28 cellular contexts compared by ENCODE assay signal in the genomic region with DNA sequence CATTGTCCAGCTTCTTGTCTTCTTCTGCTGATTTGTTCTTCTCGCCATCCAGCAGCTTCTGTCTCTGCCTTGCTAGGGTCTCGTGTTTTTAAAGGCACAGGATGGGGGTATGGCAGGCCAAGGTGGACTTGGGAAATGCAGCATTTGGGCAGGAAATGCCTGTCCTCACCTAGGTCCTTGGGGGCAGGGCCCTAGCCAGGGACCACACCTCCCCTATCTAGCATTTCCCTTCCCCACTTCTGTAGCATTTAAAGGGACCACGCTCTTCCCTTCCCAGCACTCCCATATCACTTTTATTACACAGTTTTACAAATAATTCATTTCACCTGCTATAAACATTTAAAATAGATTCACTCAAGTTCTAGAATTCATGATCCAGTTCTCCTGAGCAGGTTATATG.
"Had no signal": no experiment of that assay in that cellular context is flagged by ENCODE, and none has a peak within 500 bp of the region (broad histone marks: within the 10 kb centered on the region; RNA-seq: fewer than 3 reads in every experiment).

No MANE protein-coding gene starts in this region.

- H3K4me1 ChIP-seq: ascending aorta, breast epithelium, colonic mucosa, gastrocnemius medialis had no signal

- DNase-seq: activated CD4-positive, alpha-beta memory T cell treated with anti-CD3 and anti-CD28 coated beads, Interleukin-2, amount 10 ng/mL, durations not matched to agents 7 days and 5 days; activated CD4-positive, alpha-beta T cell treated with anti-CD3 and anti-CD28 coated beads for 1 hour; activated CD4-positive, alpha-beta T cell treated with anti-CD3 and anti-CD28 coated beads for 4 hours; activated CD4-positive, alpha-beta T cell treated with anti-CD3 and anti-CD28 coated beads, Interleukin-2, amount 10 ng/mL, durations not matched to agents 7 days and 5 days; activated CD4-positive, alpha-beta T cell treated with anti-CD3 and anti-CD28 coated beads, Interleukin-2, amount 50 U/mL, for 4 hours; activated CD8-positive, alpha-beta memory T cell treated with anti-CD3 and anti-CD28 coated beads, Interleukin-2, amount 50 U/mL, for 48 hours; activated gamma-delta T cell; activated naive CD4-positive, alpha-beta T cell; activated naive CD4-positive, alpha-beta T cell treated with anti-CD3 and anti-CD28 coated beads, Interleukin-2, amount 10 ng/mL, durations not matched to agents 7 days and 5 days; activated naive CD8-positive, alpha-beta T cell treated with anti-CD3 and anti-CD28 coated beads, Interleukin-2, amount 10 ng/mL, durations not matched to agents 7 days and 5 days; activated T-cell treated with anti-CD3 and anti-CD28 coated beads for 4 hours; activated T-cell treated with anti-CD3 and anti-CD28 coated beads, Interleukin-2, amount 50 U/mL, for 24 hours; activated T-cell treated with anti-CD3 and anti-CD28 coated beads, Interleukin-2, amount 50 U/mL, for 72 hours; central memory CD4-positive, alpha-beta T cell; cerebellar nuclear complex; colonic mucosa; effector CD8-positive, alpha-beta T cell; foreskin fibroblast; gastrocnemius medialis; glutamatergic neuron; heart left ventricle; T-helper 17 cell; T1000 had no signal

- H3K27me3 ChIP-seq: ascending aorta, breast epithelium, cardiac muscle cell, colonic mucosa, gastrocnemius medialis, heart left ventricle had no signal

- H3K27ac ChIP-seq: ascending aorta, breast epithelium, cardiac muscle cell, colonic mucosa, gastrocnemius medialis, heart left ventricle had no signal

- ATAC-seq: activated naive CD4-positive, alpha-beta T cell treated with anti-CD3 and anti-CD28 coated beads, Interleukin-2, amount 50 U/mL, for 72 hours; activated T-cell treated with anti-CD3 and anti-CD28 coated beads, Interleukin-2, amount 50 U/mL, for 72 hours; esophagus mucosa; gastrocnemius medialis; heart left ventricle; T-helper 17 cell had no signal

- H3K36me3 ChIP-seq: ascending aorta, breast epithelium, cardiac muscle cell, colonic mucosa, gastrocnemius medialis, heart left ventricle had no signal

- H3K4me3 ChIP-seq: ascending aorta, breast epithelium, cardiac muscle cell, colonic mucosa, gastrocnemius medialis, heart left ventricle had no signal

- H3K9me3 ChIP-seq: ascending aorta, breast epithelium, colonic mucosa, gastrocnemius medialis had no signal
